12 cellular contexts compared by ENCODE assay signal in genomic region chr11:19976281-19976941, GRCh38.
"Had no signal": no experiment of that assay in that cellular context is flagged by ENCODE, and none has a peak within 500 bp of the region (broad histone marks: within the 10 kb centered on the region; RNA-seq: fewer than 3 reads in every experiment).

No MANE protein-coding gene starts in this region.

- ATAC-seq: foreskin keratinocyte, left ventricle myocardium superior had no signal

- H3K36me3 Mint-ChIP-seq: activated CD4-positive, alpha-beta memory T cell treated with anti-CD3 and anti-CD28 coated beads for 36 hours; activated naive CD8-positive, alpha-beta T cell treated with anti-CD3 and anti-CD28 coated beads, Interleukin-2, amount 10 ng/mL, durations not matched to agents 7 days and 5 days had no signal

- H3K9me3 Mint-ChIP-seq: activated CD4-positive, alpha-beta memory T cell treated with anti-CD3 and anti-CD28 coated beads for 36 hours; activated naive CD8-positive, alpha-beta T cell treated with anti-CD3 and anti-CD28 coated beads, Interleukin-2, amount 10 ng/mL, durations not matched to agents 7 days and 5 days; neural progenitor cell had no signal

- DNase-seq: activated CD4-positive, alpha-beta memory T cell treated with anti-CD3 and anti-CD28 coated beads for 36 hours; activated gamma-delta T cell treated with Interleukin-2 at 50 U/mL for 16 hours; activated naive CD8-positive, alpha-beta T cell treated with anti-CD3 and anti-CD28 coated beads, Interleukin-2, amount 10 ng/mL, durations not matched to agents 7 days and 5 days; activated T-cell treated with anti-CD3 and anti-CD28 coated beads, Interleukin-2, amount 50 U/mL, for 48 hours; aorta; colonic mucosa; effector CD4-positive, alpha-beta T cell; foreskin keratinocyte; left ventricle myocardium superior; ovary; uterus had no signal

- H3K27ac ChIP-seq: colonic mucosa, foreskin keratinocyte, neural progenitor cell, ovary, uterus had no signal

- H3K9me3 ChIP-seq: colonic mucosa, ovary, uterus had no signal

- H3K4me3 ChIP-seq: colonic mucosa, neural progenitor cell, ovary, uterus had no signal

- H3K36me3 ChIP-seq: colonic mucosa, neural progenitor cell, ovary, uterus had no signal

- H2AFZ ChIP-seq: neural progenitor cell had no signal

- H3K27ac Mint-ChIP-seq: activated CD4-positive, alpha-beta memory T cell treated with anti-CD3 and anti-CD28 coated beads for 36 hours; activated naive CD8-positive, alpha-beta T cell treated with anti-CD3 and anti-CD28 coated beads, Interleukin-2, amount 10 ng/mL, durations not matched to agents 7 days and 5 days; neural progenitor cell had no signal

- H3K4me3 Mint-ChIP-seq: activated CD4-positive, alpha-beta memory T cell treated with anti-CD3 and anti-CD28 coated beads for 36 hours; activated naive CD8-positive, alpha-beta T cell treated with anti-CD3 and anti-CD28 coated beads, Interleukin-2, amount 10 ng/mL, durations not matched to agents 7 days and 5 days; neural progenitor cell had no signal

- H3K4me2 ChIP-seq: neural progenitor cell had no signal

- H3K27me3 ChIP-seq: colonic mucosa, foreskin keratinocyte, neural progenitor cell, ovary, uterus had no signal

- H3K9ac ChIP-seq: neural progenitor cell had no signal

- H3K4me1 ChIP-seq: colonic mucosa, foreskin keratinocyte, neural progenitor cell had no signal
